Comparison of ENCODE assay signal across 14 cellular contexts in the genomic region with DNA sequence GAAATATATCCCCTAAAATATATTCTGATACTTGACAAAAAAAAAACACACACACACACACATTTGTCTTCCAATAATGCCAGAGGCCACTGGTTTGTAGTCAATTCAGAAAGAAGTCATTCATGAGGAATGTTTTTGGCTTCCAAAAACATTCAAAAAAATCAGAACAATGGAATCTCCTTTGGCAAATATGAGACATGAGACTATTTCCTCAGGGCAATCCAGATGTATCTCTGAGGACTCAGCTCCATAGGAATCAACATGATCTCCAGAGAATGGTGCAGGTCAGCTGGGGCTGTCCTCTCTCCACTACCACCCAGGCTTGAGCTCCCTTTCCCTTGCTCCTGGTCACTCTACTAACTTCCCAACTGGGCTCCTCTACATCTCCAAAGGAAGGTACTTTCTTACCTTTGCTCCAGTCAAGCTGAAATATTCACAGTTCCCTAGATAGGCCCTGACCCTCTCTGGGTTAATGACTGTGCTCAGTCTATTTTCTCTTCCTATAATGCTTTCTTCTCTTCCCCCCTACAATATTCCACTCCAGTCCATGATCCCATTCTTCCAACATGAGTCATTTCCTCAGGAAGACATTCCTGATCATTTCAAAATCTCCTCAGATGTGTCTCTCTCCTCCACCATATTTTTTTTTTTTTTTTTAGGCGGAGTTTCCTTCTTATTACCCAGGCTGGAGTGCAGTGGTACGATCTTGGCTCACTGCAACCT.
DNase-seq lines count a peak whose midpoint lies in the region; ATAC-seq and TF ChIP-seq lines count a peak whose summit lies in the region.
"Had no signal": no experiment of that assay in that cellular context is flagged by ENCODE, and none has a peak within 500 bp of the region (broad histone marks: within the 10 kb centered on the region; RNA-seq: fewer than 3 reads in every experiment).

No MANE protein-coding gene starts in this region.

- H3K36me3 ChIP-seq in RWPE2 (ENCODE audit: low read depth) = no peaks in the 10 kb centered on the region
- no peaks in the 10 kb centered on the region for H3K36me3 ChIP-seq in thyroid gland
- H3K36me3 ChIP-seq: cardiac muscle cell had no signal

- ATAC-seq in RWPE2 (ENCODE audit: low read depth) (peak; percentile 96), HG03139 (IDR thresholded peaks at IDR 0.05; ENCODE audit: unreplicated experiment) (no peak), GM19328 (IDR thresholded peaks at IDR 0.05; ENCODE audit: unreplicated experiment) (no peak)
- ATAC-seq: natural killer cell treated with Interleukin-12 subunit alpha and Interleukin-12 subunit beta and Interleukin-15 and Interleukin-18, amount 100 ng/mL, for 72 hours had no signal

- no peak for TF ChIP-seq CTCF in RWPE2 (IDR thresholded peaks at IDR 0.05; ENCODE audit: poor library complexity, severe bottlenecking)
- no peak for TF ChIP-seq CTCF in thyroid gland (IDR thresholded peaks at IDR 0.05)

- no peak for TF ChIP-seq POLR2A in thyroid gland (IDR thresholded peaks at IDR 0.05)

- DNase-seq in Daoy (ENCODE audit: low read depth) (peak; percentile 75), RWPE2 (ENCODE audit: low spot score) (peak; percentile 61), epithelial cell of prostate (ENCODE audit: low read depth, low spot score) (peak; percentile 55), pulmonary artery endothelial cell (ENCODE audit: low read depth, low spot score) (peak; percentile 91), middle frontal gyrus (ENCODE audit: extremely low spot score, low spot score) (no peak), thyroid gland (no peak)
- DNase-seq: DMS 273 treated with DMSO at 0.1 percent for 48 hours; NCI-H2227 treated with DMSO at 0.1 percent for 48 hours; stimulated activated CD4-positive, alpha-beta T cell treated with anti-CD3 and anti-CD28 coated beads, Interleukin-4, amount 100 ng/mL, for 1 hour; testis had no signal

- H3K9me3 ChIP-seq in RWPE2 (ENCODE audit: severe bottlenecking) (no peaks in the 10 kb centered on the region), thyroid gland (no peaks in the 10 kb centered on the region)
- H3K9me3 ChIP-seq: testis had no signal

- H3K27me3 ChIP-seq in RWPE2 (ENCODE audit: insufficient read depth, poor library complexity, severe bottlenecking) (no peaks in the 10 kb centered on the region), thyroid gland (no peaks in the 10 kb centered on the region)
- H3K27me3 ChIP-seq: cardiac muscle cell, testis had no signal

- no peak overlapping the region for H3K4me3 ChIP-seq in RWPE2 (ENCODE audit: severe bottlenecking)
- no peak overlapping the region for H3K4me3 ChIP-seq in thyroid gland (replicated peaks in 1 of 3)
- H3K4me3 ChIP-seq: cardiac muscle cell, testis had no signal

- peaks cover 21% of the 10 kb centered on the region for H3K4me1 ChIP-seq in RWPE2 (ENCODE audit: insufficient read depth, poor library complexity, severe bottlenecking)
- peaks cover 4 to 9% of the 10 kb centered on the region in 2 donors for H3K4me1 ChIP-seq in thyroid gland
- H3K4me1 ChIP-seq: testis had no signal

- intact Hi-C loops in thyroid gland (cut with DNase I) = no loop called here

- H3K27ac ChIP-seq in RWPE2 (ENCODE audit: poor library complexity, severe bottlenecking) (peak overlapping the region; percentile 99), epithelial cell of prostate (peak overlapping the region; percentile 94), thyroid gland (no peak overlapping the region)
- H3K27ac ChIP-seq: cardiac muscle cell, testis had no signal

- WGBS in thyroid gland, 2 donors = 70 to 84% methylated on average over 2 of the region's 2 CpGs

Comparison
In these comparisons a context has a peak if more than half of its experiments do, and no peak if none do; other contexts are left out.
1. DNase-seq: peak in Daoy (single experiment), RWPE2 (single experiment), epithelial cell of prostate (single experiment) and pulmonary artery endothelial cell (single experiment); none in middle frontal gyrus (single experiment) and thyroid gland (0 of 2).
2. H3K27ac ChIP-seq: peak in RWPE2 (single experiment) and epithelial cell of prostate (single experiment); none in thyroid gland (0 of 3).